Comparison of ENCODE assay signal across 9 cellular contexts in genomic region chr6:159174263-159174974, GRCh38. TPM values are rescaled to one million over a fixed set of nuclear protein-coding genes. Genes with fewer than 3 reads are reported as not detected.
A peak's percentile ranks its signal among the peaks of the same experiment; 100 is the strongest.
DNase-seq lines count a peak whose midpoint lies in the region; ATAC-seq and TF ChIP-seq lines count a peak whose summit lies in the region.
"Had no signal": no experiment of that assay in that cellular context is flagged by ENCODE, and none has a peak within 500 bp of the region (broad histone marks: within the 10 kb centered on the region; RNA-seq: fewer than 3 reads in every experiment).

No MANE protein-coding gene starts in this region.

- no peak overlapping the region for H3K27ac ChIP-seq in RWPE2 (ENCODE audit: poor library complexity, severe bottlenecking)

- H3K4me3 ChIP-seq in RWPE2 (ENCODE audit: severe bottlenecking) (no peak overlapping the region), fibroblast of villous mesenchyme (ENCODE audit: low read depth, low read length) (no peak overlapping the region)

- TF ChIP-seq EP300 in Ishikawa (IDR thresholded peaks at IDR 0.05; ENCODE audit: borderline replicate concordance) = no peak

- H3K27ac Mint-ChIP-seq in type B pancreatic cell = no peak overlapping the region
- H3K27ac Mint-ChIP-seq: dendritic cell treated with granulocyte-macrophage colony-stimulating factor and Interleukin-4, amounts not matched to agents 40 ng/mL and 50 ng/mL, for 4 days had no signal

- H3K36me3 ChIP-seq in RWPE2 (ENCODE audit: low read depth) = no peaks in the 10 kb centered on the region

- ATAC-seq in GM21381 (IDR thresholded peaks at IDR 0.05; ENCODE audit: unreplicated experiment) (peak; percentile 78), RWPE2 (ENCODE audit: low read depth) (peak; percentile 74), omental fat pad (ENCODE audit: low FRiP score) (peak; percentile 63)

- H3K4me3 Mint-ChIP-seq in type B pancreatic cell = no peak overlapping the region
- H3K4me3 Mint-ChIP-seq: dendritic cell treated with granulocyte-macrophage colony-stimulating factor and Interleukin-4, amounts not matched to agents 40 ng/mL and 50 ng/mL, for 4 days had no signal

- TF ChIP-seq CTCF in RWPE2 (IDR thresholded peaks at IDR 0.05; ENCODE audit: poor library complexity, severe bottlenecking) (peak; percentile 88), fibroblast of villous mesenchyme (IDR thresholded peaks at IDR 0.05; ENCODE audit: insufficient read depth, low read depth, low read length) (peak; percentile 98), omental fat pad (IDR thresholded peaks at IDR 0.05) (peak in 1 of 3 donors; percentile 34), type B pancreatic cell (conservative IDR thresholded peaks at IDR 0.05) (peak; percentile 95)

- H3K27me3 ChIP-seq in RWPE2 (ENCODE audit: insufficient read depth, poor library complexity, severe bottlenecking) = peaks cover 62% of the 10 kb centered on the region

- H3K36me3 Mint-ChIP-seq in type B pancreatic cell = no peaks in the 10 kb centered on the region

- peak; percentile 92 for TF ChIP-seq RAD21 in Ishikawa (IDR thresholded peaks at IDR 0.05; ENCODE audit: low read depth)

- DNase-seq in Caki2 (ENCODE audit: low read depth) = peak; percentile 41
- DNase-seq in RWPE2 (ENCODE audit: low spot score) = no peak
- DNase-seq in activated effector memory CD4-positive, alpha-beta T cell treated with Interleukin-2 at 50 U/mL for 16 hours = peak; percentile 51
- peak; percentile 68 for DNase-seq in fibroblast of villous mesenchyme (ENCODE audit: low read depth)
- no peak for DNase-seq in omental fat pad (ENCODE audit: low spot score)
- peak; percentile 81 for DNase-seq in type B pancreatic cell (ENCODE audit: extremely low spot score, unreplicated experiment)

- no peaks in the 10 kb centered on the region for H3K9me3 ChIP-seq in RWPE2 (ENCODE audit: severe bottlenecking)

- peaks cover 80% of the 10 kb centered on the region for H3K27me3 Mint-ChIP-seq in type B pancreatic cell

- H3K4me1 Mint-ChIP-seq in type B pancreatic cell (ENCODE audit: unreplicated experiment) = peaks cover 7% of the 10 kb centered on the region

- in situ Hi-C loops in Caki2 (cut with HindIII; ENCODE audit: low pct_unique_long_range_greater_than_20kb, low sequenced_read_pairs) = no loop called here

- H3K4me1 ChIP-seq in RWPE2 (ENCODE audit: insufficient read depth, poor library complexity, severe bottlenecking) = no peaks in the 10 kb centered on the region

- no peaks in the 10 kb centered on the region for H3K9me3 Mint-ChIP-seq in type B pancreatic cell
- H3K9me3 Mint-ChIP-seq: dendritic cell treated with granulocyte-macrophage colony-stimulating factor and Interleukin-4, amounts not matched to agents 40 ng/mL and 50 ng/mL, for 4 days had no signal

TF ChIP-seq in Ishikawa, 13 proteins besides CTCF, POLR2A, EP300 and RAD21:
- TF ChIP-seq EGR1 (IDR thresholded peaks at IDR 0.05) (no peak), USF1 (IDR thresholded peaks at IDR 0.05) (no peak), CEBPB (IDR thresholded peaks at IDR 0.05) (no peak), TEAD4 (IDR thresholded peaks at IDR 0.05) (no peak), ZBTB7A (IDR thresholded peaks at IDR 0.05; ENCODE audit: low read depth) (no peak), REST (IDR thresholded peaks at IDR 0.05; ENCODE audit: low read depth) (no peak), CREB1 (IDR thresholded peaks at IDR 0.05; ENCODE audit: low read depth) (no peak), NFIC (IDR thresholded peaks at IDR 0.05) (no peak), YY1 (IDR thresholded peaks at IDR 0.05; ENCODE audit: low read depth) (no peak), MAX (IDR thresholded peaks at IDR 0.05) (no peak)

RNA-seq across cellular contexts. Expression of gene FNDC1, which starts 5.2 kb away (rescaled TPM):
- total RNA-seq in Caki2 (2014; rRNA removed; shearing (Covaris generic); ENCODE audit: low replicate concordance) = not detected in 2 replicates
- under 0.01 TPM in 2 replicates for total RNA-seq in fibroblast of villous mesenchyme
- total RNA-seq in omental fat pad = under 1 TPM in 3 of 4 donors, not detected in 1; 0.12 to 0.47 (median 0.28) TPM
- 0.14 and 1.7 TPM in 2 replicates for total RNA-seq in type B pancreatic cell (ENCODE audit: low replicate concordance)

Comparison
In these comparisons a context has a peak if more than half of its experiments do, and no peak if none do; other contexts are left out.
1. DNase-seq: peak in Caki2 (single experiment), activated effector memory CD4-positive, alpha-beta T cell treated with Interleukin-2 at 50 U/mL for 16 hours (single experiment), fibroblast of villous mesenchyme (single experiment) and type B pancreatic cell (single experiment); none in RWPE2 (single experiment) and omental fat pad (single experiment).
2. Peak in every context shown above with its lines, with median percentiles within 50 percentile points of each other: ATAC-seq.